In the genomic region with DNA sequence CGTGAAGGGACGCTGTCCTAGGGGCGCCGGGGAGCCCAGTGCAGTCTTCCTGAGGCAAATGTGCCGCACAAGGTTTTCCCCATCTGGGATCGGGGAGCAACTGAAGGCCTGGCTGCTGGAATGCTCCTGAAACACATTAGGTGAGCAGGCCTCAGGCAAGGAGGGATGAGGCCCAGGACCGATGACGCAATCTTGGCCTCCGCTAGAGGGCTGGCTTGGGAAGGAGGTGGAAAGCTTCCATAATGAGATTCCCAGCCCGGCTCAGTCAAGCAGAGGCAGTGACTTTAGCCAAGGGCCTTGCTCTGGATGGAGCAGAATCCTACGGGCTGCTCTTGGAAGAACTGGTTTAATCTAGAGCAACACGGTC, we compare ENCODE assay signal across 10 cellular contexts. TPM values are rescaled to one million over a fixed set of nuclear protein-coding genes. Genes with fewer than 3 reads are reported as not detected.
DNase-seq lines count a peak whose midpoint lies in the region; ATAC-seq, FAIRE-seq and TF ChIP-seq lines count a peak whose summit lies in the region.
"Had no signal": no experiment of that assay in that cellular context is flagged by ENCODE, and none has a peak within 500 bp of the region (broad histone marks: within the 10 kb centered on the region; RNA-seq: fewer than 3 reads in every experiment).

No MANE protein-coding gene starts in this region.

- H3K4me1 ChIP-seq in breast epithelium (peaks cover 0 to 5% of the 10 kb centered on the region in 2 donors), keratinocyte (ENCODE audit: control insufficient read depth, extremely low read depth, insufficient read depth, low read length) (peaks cover 16% of the 10 kb centered on the region), stomach (peaks cover 17 to 28% (median 24%) of the 10 kb centered on the region in 4 donors)

- peaks cover 0 to 6% of the 10 kb centered on the region in 2 donors for H3K36me3 Mint-ChIP-seq in activated naive CD4-positive, alpha-beta T cell treated with anti-CD3 and anti-CD28 coated beads, Interleukin-2, amount 50 U/mL, for 72 hours
- H3K36me3 Mint-ChIP-seq in stimulated activated naive B cell treated with anti-CD40 and anti-IgM and Interleukin-4, amounts not matched to agents 10 μg/mL and 1 μg/mL and 100 μg/mL, for 72 hours, result peaks cover 0 to 3% of the 10 kb centered on the region in 2 donors
- H3K36me3 Mint-ChIP-seq: brain had no signal

- H3K4me3 ChIP-seq in HFF-Myc (replicated peaks; ENCODE audit: low read depth, low read length) (no peak overlapping the region), breast epithelium (no peak overlapping the region), keratinocyte (ENCODE audit: control insufficient read depth in 2 of 3, extremely low read depth in 1 of 3, insufficient read depth in 2 of 3, low read depth in 1 of 3, low read length in 3 of 3) (no peak overlapping the region), stomach (no peak overlapping the region)
- H3K4me3 ChIP-seq: SK-N-MC had no signal

- ATAC-seq in HG03159 (IDR thresholded peaks at IDR 0.05; ENCODE audit: unreplicated experiment) (no peak), GM21528 (IDR thresholded peaks at IDR 0.05; ENCODE audit: low FRiP score, unreplicated experiment) (no peak)
- ATAC-seq in activated naive CD4-positive, alpha-beta T cell treated with anti-CD3 and anti-CD28 coated beads, Interleukin-2, amount 50 U/mL, for 72 hours, result no peak
- ATAC-seq in stimulated activated naive B cell treated with anti-CD40 and anti-IgM and Interleukin-4, amounts not matched to agents 10 μg/mL and 1 μg/mL and 100 μg/mL, for 72 hours (replicated peaks), result no peak

- no peaks in the 10 kb centered on the region for H3K36me3 ChIP-seq in breast epithelium
- no peaks in the 10 kb centered on the region for H3K36me3 ChIP-seq in keratinocyte (ENCODE audit: control insufficient read depth in 2 of 2, extremely low read depth in 1 of 2, insufficient read depth in 2 of 2, low read length in 2 of 2)
- no peaks in the 10 kb centered on the region for H3K36me3 ChIP-seq in stomach

- peaks cover 11 to 24% of the 10 kb centered on the region in 2 donors for H3K4me1 Mint-ChIP-seq in stimulated activated naive B cell treated with anti-CD40 and anti-IgM and Interleukin-4, amounts not matched to agents 10 μg/mL and 1 μg/mL and 100 μg/mL, for 72 hours

- peak overlapping the region; percentile 94 for H2AFZ ChIP-seq in keratinocyte (ENCODE audit: control insufficient read depth, low read length)

- intact Hi-C loops in breast epithelium (cut with DNase I; ENCODE audit: low total_unique reads) (no loop called here), stomach (cut with DNase I; ENCODE audit: low total_unique reads) (no loop called here)

- H3K4me2 ChIP-seq in keratinocyte (ENCODE audit: control insufficient read depth, extremely low read depth, insufficient read depth, low read depth, low read length), result peak overlapping the region; percentile 12

- H3K9me3 Mint-ChIP-seq in activated naive CD4-positive, alpha-beta T cell treated with anti-CD3 and anti-CD28 coated beads, Interleukin-2, amount 50 U/mL, for 72 hours, result peaks cover 0 to 4% of the 10 kb centered on the region in 2 donors
- H3K9me3 Mint-ChIP-seq in stimulated activated naive B cell treated with anti-CD40 and anti-IgM and Interleukin-4, amounts not matched to agents 10 μg/mL and 1 μg/mL and 100 μg/mL, for 72 hours, result peaks cover 0 to 2% of the 10 kb centered on the region in 2 donors

- dilution Hi-C loops in keratinocyte (cut with MboI; ENCODE audit: extremely low pct_ligation_motif_present, low sequenced_read_pairs), result loop anchor here (25.0 kb wide), 2 partner anchors 138 to 538 kb away; no protein-coding TSS in a partner anchor

- TF ChIP-seq EP300 in stomach (IDR thresholded peaks at IDR 0.05), result no peak

- H3K27ac ChIP-seq in breast epithelium (peak overlapping the region; percentile 85 to 91), keratinocyte (ENCODE audit: control insufficient read depth, insufficient read depth, low read length) (peak overlapping the region; percentile 10), stomach (peak overlapping the region; percentile 77 to 88 (median 82))
- H3K27ac ChIP-seq: SK-N-MC had no signal

- H3K79me2 ChIP-seq in keratinocyte (ENCODE audit: control insufficient read depth, insufficient read depth, low read length), result no peaks in the 10 kb centered on the region

- TF ChIP-seq POLR2A in breast epithelium (IDR thresholded peaks at IDR 0.05), result no peak
- TF ChIP-seq POLR2A in stomach (IDR thresholded peaks at IDR 0.05), result no peak

- H3K9me1 ChIP-seq in keratinocyte (ENCODE audit: control insufficient read depth, extremely low read depth, insufficient read depth, low read length), result no peaks in the 10 kb centered on the region

- no peak for DNase-seq in HFF-Myc (ENCODE audit: extremely low read depth, low read depth)
- DNase-seq in breast epithelium (ENCODE audit: low spot score in 2 of 2), result peak; percentile 87 to 90
- DNase-seq in keratinocyte (ENCODE audit: low read depth, low spot score), result no peak
- DNase-seq in stomach, result peak; percentile 82
- DNase-seq in activated naive CD4-positive, alpha-beta T cell treated with anti-CD3 and anti-CD28 coated beads, Interleukin-2, amount 50 U/mL, for 72 hours (ENCODE audit: low spot score in 2 of 2), result no peak
- no peak for DNase-seq in stimulated activated naive B cell treated with anti-CD40 and anti-IgM and Interleukin-4, amounts not matched to agents 10 μg/mL and 1 μg/mL and 100 μg/mL, for 72 hours

- peak; percentile 81 for FAIRE-seq in keratinocyte (lab: Jason Lieb, UNC)

- H3K9ac ChIP-seq in keratinocyte (ENCODE audit: control insufficient read depth, extremely low read depth, insufficient read depth, low read length), result peak overlapping the region; percentile 55

- H3K9me3 ChIP-seq in breast epithelium (no peaks in the 10 kb centered on the region), keratinocyte (ENCODE audit: control insufficient read depth, low read depth, low read length) (no peaks in the 10 kb centered on the region), stomach (no peaks in the 10 kb centered on the region)

- H4K20me1 ChIP-seq in keratinocyte (ENCODE audit: control insufficient read depth, extremely low read depth, insufficient read depth, low read length), result no peaks in the 10 kb centered on the region

- TF ChIP-seq CTCF in HFF-Myc (IDR thresholded peaks at IDR 0.05; ENCODE audit: low read depth, low read length, missing control alignments), result peak; percentile 13
- peak in 1 of 3 donors; percentile 44 for TF ChIP-seq CTCF in breast epithelium (IDR thresholded peaks at IDR 0.05)
- peak in 2 of 3 experiments; percentile 29 to 37 for TF ChIP-seq CTCF in keratinocyte (optimal IDR thresholded peaks at IDR 0.05 in 1 of 3, IDR thresholded peaks at IDR 0.05 in 1 of 3, conservative IDR thresholded peaks at IDR 0.05 in 1 of 3; ENCODE audit: extremely low read depth in 1 of 3, insufficient read depth in 2 of 3, low read length in 3 of 3)
- TF ChIP-seq CTCF in stomach (IDR thresholded peaks at IDR 0.05), result peak in 2 of 7 experiments; percentile 6 to 17

- H3K27me3 ChIP-seq in breast epithelium (no peaks in the 10 kb centered on the region), keratinocyte (ENCODE audit: control insufficient read depth, extremely low read depth, insufficient read depth, low read length) (no peaks in the 10 kb centered on the region), stomach (no peaks in the 10 kb centered on the region)

- H3K27ac Mint-ChIP-seq in activated naive CD4-positive, alpha-beta T cell treated with anti-CD3 and anti-CD28 coated beads, Interleukin-2, amount 50 U/mL, for 72 hours, result no peak overlapping the region
- no peak overlapping the region for H3K27ac Mint-ChIP-seq in stimulated activated naive B cell treated with anti-CD40 and anti-IgM and Interleukin-4, amounts not matched to agents 10 μg/mL and 1 μg/mL and 100 μg/mL, for 72 hours

- no peak overlapping the region for H3K4me3 Mint-ChIP-seq in stimulated activated naive B cell treated with anti-CD40 and anti-IgM and Interleukin-4, amounts not matched to agents 10 μg/mL and 1 μg/mL and 100 μg/mL, for 72 hours

- H3K27me3 Mint-ChIP-seq in stimulated activated naive B cell treated with anti-CD40 and anti-IgM and Interleukin-4, amounts not matched to agents 10 μg/mL and 1 μg/mL and 100 μg/mL, for 72 hours, result peaks cover 14 to 35% of the 10 kb centered on the region in 2 donors

- 42 to 53% (median 49%) methylated on average over 9 to 12 of the region's 12 CpGs for WGBS in stomach, 5 donors

RNA-seq across cellular contexts. Expression of a gene that starts 50.8 kb away (rescaled TPM):
- total RNA-seq in breast epithelium (under 1 TPM in 1 of 3 donors, not detected in 2; 0.16 TPM), stomach (not detected)
- polyA plus RNA-seq in keratinocyte (not detected in 3 replicates), stomach (not detected)
- polyA plus RNA-seq in keratinocyte (2011; ENCODE audit: low read depth), result not detected
- not detected in 2 replicates for polyA plus RNA-seq in keratinocyte (2011; cell fraction: cytosol; rRNA removed)
- polyA plus RNA-seq in keratinocyte (2011; cell fraction: nucleus; rRNA removed), result not detected in 2 replicates
- not detected in 2 replicates for polyA plus RNA-seq in keratinocyte (2012; ENCODE audit: low replicate concordance)
- not detected in 3 replicates for polyA minus RNA-seq in keratinocyte
- not detected for polyA minus RNA-seq in keratinocyte (2011; cell fraction: cytosol; rRNA and poly(A)+ RNA removed)
- not detected in 2 replicates for polyA minus RNA-seq in keratinocyte (2011; cell fraction: nucleus; rRNA and poly(A)+ RNA removed)
- total RNA-seq in activated naive CD4-positive, alpha-beta T cell treated with anti-CD3 and anti-CD28 coated beads, Interleukin-2, amount 50 U/mL, for 72 hours, result not detected

Comparison
In these comparisons a context has a peak if more than half of its experiments do, and no peak if none do; other contexts are left out.
1. DNase-seq: peak in breast epithelium (2 of 2) and stomach (single experiment); none in HFF-Myc (single experiment), keratinocyte (single experiment), activated naive CD4-positive, alpha-beta T cell treated with anti-CD3 and anti-CD28 coated beads, Interleukin-2, amount 50 U/mL, for 72 hours (0 of 2) and stimulated activated naive B cell treated with anti-CD40 and anti-IgM and Interleukin-4, amounts not matched to agents 10 μg/mL and 1 μg/mL and 100 μg/mL, for 72 hours (single experiment).
2. H3K27ac ChIP-seq: peak in every context shown above with its lines; median percentile 88 in breast epithelium; 82 in stomach; 10 in keratinocyte.